ENCODE assay signal across 1 cellular context in genomic region chr20:36969478-36970186, GRCh38.
TF ChIP-seq lines count a peak whose summit lies in the region.

No MANE protein-coding gene starts in this region.

TF ChIP-seq in K562, 482 proteins besides CTCF, POLR2A, EP300 and RAD21 (continued from another document):
- TF ChIP-seq HCFC1 (IDR thresholded peaks at IDR 0.05; ENCODE audit: low read depth, low read length) = no peak
- no peak for TF ChIP-seq CXXC5 (CRISPR knock-in tag; IDR thresholded peaks at IDR 0.05)
- no peak for TF ChIP-seq ZNF253 (CRISPR knock-in tag; conservative IDR thresholded peaks at IDR 0.05)
- no peak for TF ChIP-seq PCBP1 (IDR thresholded peaks at IDR 0.05; ENCODE audit: low read depth, low read length, poor library complexity, severe bottlenecking)
- TF ChIP-seq RBM14 (IDR thresholded peaks at IDR 0.05; ENCODE audit: borderline replicate concordance, insufficient read depth, low read depth, low read length) = no peak
- no peak for TF ChIP-seq CTBP1 (IDR thresholded peaks at IDR 0.05; ENCODE audit: borderline replicate concordance)
- no peak for TF ChIP-seq MYNN (IDR thresholded peaks at IDR 0.05)
- TF ChIP-seq MYNN (CRISPR knock-in tag; IDR thresholded peaks at IDR 0.05) = no peak
- TF ChIP-seq ZNF592 (IDR thresholded peaks at IDR 0.05) = no peak
- no peak for TF ChIP-seq NFRKB (IDR thresholded peaks at IDR 0.05; ENCODE audit: low read depth)
- TF ChIP-seq ZBTB9 (CRISPR knock-in tag; IDR thresholded peaks at IDR 0.05) = no peak
TF ChIP-seq in K562: peak in this region for 0.
